In the genomic region with DNA sequence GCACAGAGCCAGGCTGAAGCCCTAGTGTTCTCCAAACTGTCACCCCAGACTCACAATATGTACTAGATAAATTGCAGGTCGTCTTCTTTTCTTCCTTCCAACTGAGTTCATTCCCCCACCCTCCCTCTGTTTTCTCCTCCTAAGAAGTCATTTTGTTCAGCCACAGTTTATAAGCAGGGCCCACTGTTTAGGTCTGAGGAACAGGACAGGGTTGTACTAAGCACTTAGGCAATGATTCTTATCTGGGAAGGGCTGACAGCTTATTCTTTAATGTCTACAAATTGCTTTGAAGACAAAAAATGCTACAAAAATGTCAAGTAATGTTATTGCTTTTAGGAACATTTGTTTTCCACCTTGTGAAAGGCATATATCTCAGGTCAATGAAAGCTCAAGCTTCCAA, we compare ENCODE assay signal across 18 cellular contexts.
"Had no signal": no experiment of that assay in that cellular context is flagged by ENCODE, and none has a peak within 500 bp of the region (broad histone marks: within the 10 kb centered on the region; RNA-seq: fewer than 3 reads in every experiment).

No MANE protein-coding gene starts in this region.

- ATAC-seq: heart left ventricle; left colon; left ventricle myocardium superior; naive thymus-derived CD4-positive, alpha-beta T cell; stimulated activated effector memory CD8-positive, alpha-beta T cell treated with anti-CD3 and anti-CD28 coated beads, Interleukin-12 subunit alpha, Interleukin-12 subunit beta, amount 100 ng/mL, for 72 hours; stimulated activated naive CD8-positive, alpha-beta T cell treated with anti-CD3 and anti-CD28 coated beads, Interleukin-15, Interleukin-2, amounts not matched to agents 100 U/mL and 50 U/mL, for 24 hours had no signal

- H3K4me3 ChIP-seq: heart left ventricle, lung, right atrium auricular region, smooth muscle cell, testis, tibial nerve had no signal

- H3K27ac ChIP-seq: epithelial cell of prostate, heart left ventricle, neutrophil, right atrium auricular region, testis, tibial nerve had no signal

- DNase-seq: effector memory CD4-positive, alpha-beta T cell; heart left ventricle; hippocampal formation; left colon; left ventricle myocardium superior; mesendoderm; naive thymus-derived CD4-positive, alpha-beta T cell; stimulated activated CD4-positive, alpha-beta T cell treated with anti-CD3 and anti-CD28 coated beads, Interleukin-2, amount 100 ng/mL, for 48 hours; stimulated activated CD8-positive, alpha-beta memory T cell treated with anti-CD3 and anti-CD28 coated beads, Interleukin-4, amount 100 ng/mL, for 48 hours; stimulated activated naive CD8-positive, alpha-beta T cell treated with anti-CD3 and anti-CD28 coated beads, Interleukin-15, Interleukin-2, amounts not matched to agents 100 U/mL and 50 U/mL, for 24 hours; testis had no signal

- H3K9me3 ChIP-seq: neutrophil, right atrium auricular region, testis, tibial nerve had no signal

- H3K4me1 ChIP-seq: heart left ventricle, right atrium auricular region, testis, tibial nerve had no signal

- H3K4me2 ChIP-seq: smooth muscle cell had no signal

- H3K27me3 ChIP-seq: heart left ventricle, neutrophil, right atrium auricular region, testis, tibial nerve had no signal
